1 cellular context compared by ENCODE assay signal in the genomic region with DNA sequence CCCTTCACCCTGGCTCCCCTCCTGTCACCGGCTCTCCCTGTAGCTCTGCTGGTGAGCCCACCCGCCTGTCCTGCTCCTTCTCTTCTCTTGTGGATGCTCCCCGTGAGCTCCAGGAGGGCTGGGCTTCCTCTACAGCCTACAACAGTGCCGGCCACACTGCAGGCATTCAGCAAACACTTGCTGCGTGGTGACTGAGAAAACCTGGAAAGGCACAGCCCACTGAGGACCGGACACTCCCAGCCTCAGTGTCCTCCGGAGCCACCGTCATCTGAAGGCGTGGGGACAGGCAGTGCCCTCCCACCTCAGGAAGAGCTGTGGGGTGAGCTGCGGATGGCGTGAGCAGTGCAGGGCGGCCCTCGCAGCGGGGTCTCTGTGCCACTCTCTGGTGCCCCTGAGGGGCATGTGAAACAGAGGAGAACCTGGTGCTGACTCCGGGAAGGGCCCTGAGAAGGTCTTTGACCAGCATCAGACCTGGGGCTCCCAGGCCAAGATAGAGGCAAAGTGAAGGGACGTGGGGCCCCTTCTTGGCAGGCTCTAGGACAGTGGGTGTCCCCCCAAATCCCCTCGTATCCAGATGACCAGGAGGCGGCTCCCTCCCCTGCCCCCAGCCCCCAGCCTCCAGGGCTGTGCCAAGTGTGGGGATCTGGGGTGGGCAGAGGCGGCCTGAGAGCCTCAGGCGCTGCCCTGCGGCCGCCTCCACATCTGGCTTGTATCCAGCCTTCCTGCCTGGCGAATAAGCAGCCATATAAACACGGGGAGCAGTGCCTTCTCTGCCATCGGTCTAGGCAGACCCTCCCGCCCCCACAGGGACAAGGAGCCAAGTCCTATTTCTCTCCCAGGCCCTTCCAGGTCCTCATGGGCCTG.
TF ChIP-seq lines count a peak whose summit lies in the region.

No MANE protein-coding gene starts in this region.

TF ChIP-seq in WTC11, 78 proteins besides CTCF, POLR2A, EP300 and RAD21 (continued from another document):
- TF ChIP-seq, protein P1, sequence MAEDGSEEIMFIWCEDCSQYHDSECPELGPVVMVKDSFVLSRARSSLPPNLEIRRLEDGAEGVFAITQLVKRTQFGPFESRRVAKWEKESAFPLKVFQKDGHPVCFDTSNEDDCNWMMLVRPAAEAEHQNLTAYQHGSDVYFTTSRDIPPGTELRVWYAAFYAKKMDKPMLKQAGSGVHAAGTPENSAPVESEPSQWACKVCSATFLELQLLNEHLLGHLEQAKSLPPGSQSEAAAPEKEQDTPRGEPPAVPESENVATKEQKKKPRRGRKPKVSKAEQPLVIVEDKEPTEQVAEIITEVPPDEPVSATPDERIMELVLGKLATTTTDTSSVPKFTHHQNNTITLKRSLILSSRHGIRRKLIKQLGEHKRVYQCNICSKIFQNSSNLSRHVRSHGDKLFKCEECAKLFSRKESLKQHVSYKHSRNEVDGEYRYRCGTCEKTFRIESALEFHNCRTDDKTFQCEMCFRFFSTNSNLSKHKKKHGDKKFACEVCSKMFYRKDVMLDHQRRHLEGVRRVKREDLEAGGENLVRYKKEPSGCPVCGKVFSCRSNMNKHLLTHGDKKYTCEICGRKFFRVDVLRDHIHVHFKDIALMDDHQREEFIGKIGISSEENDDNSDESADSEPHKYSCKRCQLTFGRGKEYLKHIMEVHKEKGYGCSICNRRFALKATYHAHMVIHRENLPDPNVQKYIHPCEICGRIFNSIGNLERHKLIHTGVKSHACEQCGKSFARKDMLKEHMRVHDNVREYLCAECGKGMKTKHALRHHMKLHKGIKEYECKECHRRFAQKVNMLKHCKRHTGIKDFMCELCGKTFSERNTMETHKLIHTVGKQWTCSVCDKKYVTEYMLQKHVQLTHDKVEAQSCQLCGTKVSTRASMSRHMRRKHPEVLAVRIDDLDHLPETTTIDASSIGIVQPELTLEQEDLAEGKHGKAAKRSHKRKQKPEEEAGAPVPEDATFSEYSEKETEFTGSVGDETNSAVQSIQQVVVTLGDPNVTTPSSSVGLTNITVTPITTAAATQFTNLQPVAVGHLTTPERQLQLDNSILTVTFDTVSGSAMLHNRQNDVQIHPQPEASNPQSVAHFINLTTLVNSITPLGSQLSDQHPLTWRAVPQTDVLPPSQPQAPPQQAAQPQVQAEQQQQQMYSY (CRISPR knock-in tag; IDR thresholded peaks at IDR 0.05), result peak; percentile 90
